Comparison of ENCODE assay signal across 24 cellular contexts in the genomic region with DNA sequence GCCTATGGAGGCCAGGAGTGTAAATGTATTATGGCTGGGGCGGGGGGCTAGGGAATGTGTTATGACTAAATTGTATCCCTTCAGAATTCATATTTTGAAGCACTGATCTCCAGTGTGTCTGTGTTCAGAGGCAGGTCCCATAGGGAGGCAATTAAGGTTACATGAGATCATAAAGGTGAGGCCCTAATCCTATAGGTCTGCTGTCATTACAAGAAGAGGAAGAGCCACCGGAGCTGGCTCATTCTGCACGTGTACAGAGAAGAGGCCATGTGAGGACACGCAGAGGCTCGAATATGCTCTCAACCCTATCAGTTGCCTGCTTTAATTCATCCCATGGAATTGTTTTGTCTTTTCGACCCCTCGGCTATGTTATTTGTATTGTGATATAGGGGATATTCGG.
"Had no signal": no experiment of that assay in that cellular context is flagged by ENCODE, and none has a peak within 500 bp of the region (broad histone marks: within the 10 kb centered on the region; RNA-seq: fewer than 3 reads in every experiment).

No MANE protein-coding gene starts in this region.

- H3K9me3 ChIP-seq: lower lobe of right lung, testis had no signal

- H3K4me2 ChIP-seq: neural progenitor cell, smooth muscle cell had no signal

- H2AFZ ChIP-seq: neural progenitor cell, parathyroid adenoma had no signal

- H3K79me2 ChIP-seq: parathyroid adenoma had no signal

- H3K27ac ChIP-seq: coronary artery, lower lobe of right lung, neural progenitor cell, parathyroid adenoma, testis, tibial artery had no signal

- H3K9ac ChIP-seq: neural progenitor cell, parathyroid adenoma had no signal

- H3K4me3 ChIP-seq: coronary artery, lower lobe of right lung, neural progenitor cell, smooth muscle cell, testis, tibial artery had no signal

- FAIRE-seq: frontal cortex had no signal

- H3K4me1 ChIP-seq: lower lobe of right lung, neural progenitor cell, parathyroid adenoma, testis, tibial artery had no signal

- ATAC-seq: left ventricle myocardium superior; lower lobe of right lung; sciatic nerve; stimulated activated effector memory CD8-positive, alpha-beta T cell treated with anti-CD3 and anti-CD28 coated beads, Interleukin-12 subunit alpha, Interleukin-12 subunit beta, amount 100 ng/mL, for 72 hours; stimulated activated naive CD8-positive, alpha-beta T cell treated with anti-CD3 and anti-CD28 coated beads, Interleukin-15, Interleukin-2, amounts not matched to agents 100 U/mL and 50 U/mL, for 24 hours had no signal

- DNase-seq: dermis blood vessel endothelial cell; effector memory CD4-positive, alpha-beta T cell; erythroblast; hypothalamus; immature natural killer cell; islet precursor cell; kidney glomerular epithelial cell; left ventricle myocardium superior; lower lobe of right lung; naive B cell; stimulated activated CD4-positive, alpha-beta T cell treated with anti-CD3 and anti-CD28 coated beads, Interleukin-12 subunit alpha, Interleukin-12 subunit beta, amount 100 ng/mL, for 4 hours; stimulated activated CD4-positive, alpha-beta T cell treated with anti-CD3 and anti-CD28 coated beads, Interleukin-1b, Interleukin-23, amount 100 ng/mL, for 48 hours; stimulated activated CD4-positive, alpha-beta T cell treated with anti-CD3 and anti-CD28 coated beads, Interleukin-4, amount 100 ng/mL, for 1 hour; stimulated activated naive CD8-positive, alpha-beta T cell treated with anti-CD3 and anti-CD28 coated beads, Interleukin-15, Interleukin-2, amounts not matched to agents 100 U/mL and 50 U/mL, for 24 hours; substantia nigra; testis; tibial artery had no signal

- H3K27me3 ChIP-seq: neural progenitor cell, testis, tibial artery had no signal
